ENCODE assay signal across 8 cellular contexts in the genomic region with DNA sequence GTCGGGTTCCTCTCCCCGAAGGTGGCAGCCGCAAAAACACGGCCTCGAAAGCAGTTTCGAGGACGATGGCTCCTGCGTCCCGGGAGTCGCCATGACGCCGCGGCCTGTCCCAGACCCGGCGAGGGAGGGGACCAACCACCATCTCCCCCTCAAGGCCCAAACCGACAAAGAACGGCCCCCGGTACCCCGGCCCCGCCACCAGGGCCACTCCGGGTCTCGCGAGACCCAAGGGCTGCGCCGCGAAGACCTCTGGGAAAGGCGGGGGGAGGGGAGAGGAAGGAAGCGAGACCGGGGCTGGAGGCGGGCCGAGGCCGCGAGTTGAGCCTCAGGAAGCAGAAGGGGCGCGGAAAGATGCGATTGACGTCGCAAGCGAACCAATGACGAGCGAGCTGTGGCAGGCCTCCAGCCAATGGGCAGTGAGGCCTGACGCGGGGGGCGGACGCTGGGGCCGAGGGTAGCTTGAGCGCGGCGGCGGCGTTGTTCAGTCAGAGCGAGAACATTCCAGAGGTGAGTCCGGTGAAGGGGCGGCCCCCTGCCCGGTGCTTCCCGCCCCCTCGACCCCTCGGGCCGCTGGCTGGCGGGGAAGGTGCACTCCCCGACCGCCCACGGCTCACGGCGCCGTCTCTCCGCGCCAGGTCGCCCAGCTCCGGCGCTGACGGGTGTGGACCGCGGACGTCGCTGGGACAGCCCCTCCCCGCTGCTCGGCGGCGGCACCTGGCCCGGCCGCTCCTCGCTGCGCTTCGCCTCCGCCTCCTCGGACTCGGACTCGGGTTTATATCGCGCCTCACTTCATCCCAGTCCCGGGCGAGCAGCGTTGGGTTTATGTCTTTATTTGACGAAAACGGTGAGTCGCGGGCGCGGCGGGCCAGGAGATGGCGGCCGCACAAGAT. TPM values are rescaled to one million over a fixed set of nuclear protein-coding genes. Genes with fewer than 3 reads are reported as not detected.
DNase-seq lines count a peak whose midpoint lies in the region; ATAC-seq, FAIRE-seq and TF ChIP-seq lines count a peak whose summit lies in the region.

A gene (plus strand): TSS at position 484 of the 890 bp plus-strand sequence. CDS start 1,624 bp downstream, outside the sequence.

- no peak for TF ChIP-seq EP300 in esophagus muscularis mucosa (IDR thresholded peaks at IDR 0.05)

- peaks cover 49% of the 10 kb centered on the region for H3K4me1 Mint-ChIP-seq in activated T-cell treated with anti-CD3 and anti-CD28 coated beads, Interleukin-2, amount 50 U/mL, for 72 hours (ENCODE audit: low read depth)

- H4K20me1 ChIP-seq in DND-41 (ENCODE audit: insufficient read depth, low read length): peaks cover 43% of the 10 kb centered on the region

- H3K27ac ChIP-seq in DND-41 (ENCODE audit: low read length) (peak within 1 kb of the TSS; percentile 96), KOPT-K1 (ENCODE audit: low read depth, low read length, poor library complexity, severe bottlenecking) (peak within 1 kb of the TSS; percentile 100), esophagus muscularis mucosa (replicated peaks in 1 of 4) (peak within 1 kb of the TSS; percentile 96 to 100 (median 100))

- peak within 1 kb of the TSS; percentile 100 for H3K9ac ChIP-seq in DND-41 (ENCODE audit: low read depth, low read length)

- WGBS in esophagus muscularis mucosa: 2% methylated on average over 29 of the region's 103 CpGs

- H3K4me3 ChIP-seq in DND-41 (ENCODE audit: low read depth in 1 of 2, low read length in 2 of 2) (peak within 1 kb of the TSS; percentile 62 to 94), esophagus muscularis mucosa (peak within 1 kb of the TSS; percentile 72 to 100 (median 94))

- H3K4me3 Mint-ChIP-seq in activated T-cell treated with anti-CD3 and anti-CD28 coated beads, Interleukin-2, amount 50 U/mL, for 72 hours: peak within 1 kb of the TSS; percentile 86 to 91

- peak within 1 kb of the TSS; percentile 81 for H2AFZ ChIP-seq in DND-41 (ENCODE audit: low read depth, low read length)

- H3K79me2 ChIP-seq in DND-41 (ENCODE audit: insufficient read depth, low read length): peaks cover 63% of the 10 kb centered on the region

- H3K27me3 Mint-ChIP-seq in activated T-cell treated with anti-CD3 and anti-CD28 coated beads, Interleukin-2, amount 50 U/mL, for 72 hours (ENCODE audit: low read depth): no peaks in the 10 kb centered on the region

- intact Hi-C loops in esophagus muscularis mucosa (cut with DNase I): no loop called here

- H3K9me3 ChIP-seq in DND-41 (ENCODE audit: insufficient read depth, low read length, severe bottlenecking) (no peaks in the 10 kb centered on the region), KOPT-K1 (ENCODE audit: insufficient read depth, low read length, poor library complexity, severe bottlenecking) (no peaks in the 10 kb centered on the region), esophagus muscularis mucosa (no peaks in the 10 kb centered on the region)

- no peaks in the 10 kb centered on the region for H3K9me3 Mint-ChIP-seq in activated T-cell treated with anti-CD3 and anti-CD28 coated beads, Interleukin-2, amount 50 U/mL, for 72 hours

- TF ChIP-seq POLR2A in esophagus muscularis mucosa (IDR thresholded peaks at IDR 0.05; ENCODE audit: low read depth): peak; percentile 92

- DNase-seq in DND-41 (peak; percentile 99), RCC 7860 (ENCODE audit: low spot score) (peak; percentile 88), esophagus muscularis mucosa (ENCODE audit: extremely low spot score) (peak; percentile 100), myocyte (ENCODE audit: low read depth) (peak; percentile 99)
- peak; percentile 99 for DNase-seq in activated T-cell treated with anti-CD3 and anti-CD28 coated beads, Interleukin-2, amount 50 U/mL, for 72 hours
- DNase-seq in stimulated activated CD8-positive, alpha-beta memory T cell treated with anti-CD3 and anti-CD28 coated beads, Interleukin-7, amount 100 ng/mL, for 48 hours (ENCODE audit: extremely low read depth in 1 of 2, low read depth in 1 of 2): peak; percentile 97

- peaks cover 47% of the 10 kb centered on the region for H3K4me1 ChIP-seq in DND-41 (ENCODE audit: insufficient read depth, low read length)
- H3K4me1 ChIP-seq in esophagus muscularis mucosa: peaks cover 31 to 44% (median 41%) of the 10 kb centered on the region in 4 donors

- peaks cover 24 to 34% of the 10 kb centered on the region in 2 donors for H3K36me3 Mint-ChIP-seq in activated T-cell treated with anti-CD3 and anti-CD28 coated beads, Interleukin-2, amount 50 U/mL, for 72 hours (ENCODE audit: insufficient read depth in 2 of 2)

- H3K27ac Mint-ChIP-seq in activated T-cell treated with anti-CD3 and anti-CD28 coated beads, Interleukin-2, amount 50 U/mL, for 72 hours: peak within 1 kb of the TSS; percentile 93

- ATAC-seq in DND-41 (ENCODE audit: insufficient read depth, low read depth) (peak; percentile 94), GM21786 (IDR thresholded peaks at IDR 0.05; ENCODE audit: unreplicated experiment) (peak; percentile 86)
- peak; percentile 88 to 89 for ATAC-seq in activated T-cell treated with anti-CD3 and anti-CD28 coated beads, Interleukin-2, amount 50 U/mL, for 72 hours (replicated peaks in 1 of 2)

- H3K36me3 ChIP-seq in DND-41 (ENCODE audit: insufficient read depth, low read length) (peaks cover 46% of the 10 kb centered on the region), KOPT-K1 (ENCODE audit: insufficient read depth, low read length) (peaks cover 41% of the 10 kb centered on the region), esophagus muscularis mucosa (peaks cover 33 to 37% (median 36%) of the 10 kb centered on the region in 4 donors)

- H3K27me3 ChIP-seq in DND-41 (ENCODE audit: insufficient read depth, low read length, poor library complexity) (no peaks in the 10 kb centered on the region), esophagus muscularis mucosa (no peaks in the 10 kb centered on the region)

- TF ChIP-seq CTCF in DND-41 (IDR thresholded peaks at IDR 0.05; ENCODE audit: borderline replicate concordance, extremely low read depth, low read length, poor library complexity, severe bottlenecking) (peak; percentile 1), esophagus muscularis mucosa (IDR thresholded peaks at IDR 0.05) (peak; percentile 22 to 44 (median 41))

- peak within 1 kb of the TSS; percentile 83 for H3K4me2 ChIP-seq in DND-41 (ENCODE audit: insufficient read depth, low read length)

- FAIRE-seq in RCC 7860 (lab: Jason Lieb, UNC): peak; percentile 46

RNA-seq across cellular contexts. Expression of the gene that starts here (rescaled TPM):
- 100 to 1,000 TPM; 295 to 377 TPM for total RNA-seq in activated T-cell treated with anti-CD3 and anti-CD28 coated beads, Interleukin-2, amount 50 U/mL, for 72 hours
- 100 to 1,000 TPM; 118 to 237 (median 159) TPM for total RNA-seq in esophagus muscularis mucosa
- total RNA-seq in myocyte: 149 and 176 TPM in 2 replicates
- 247 TPM for polyA plus RNA-seq in myocyte (2012)

Comparison
In these comparisons a context has a peak if more than half of its experiments do, and no peak if none do; other contexts are left out.
1. Peak in every context shown above with its lines: DNase-seq, ATAC-seq, H3K4me3 ChIP-seq and H3K27ac ChIP-seq.